In the genomic region with DNA sequence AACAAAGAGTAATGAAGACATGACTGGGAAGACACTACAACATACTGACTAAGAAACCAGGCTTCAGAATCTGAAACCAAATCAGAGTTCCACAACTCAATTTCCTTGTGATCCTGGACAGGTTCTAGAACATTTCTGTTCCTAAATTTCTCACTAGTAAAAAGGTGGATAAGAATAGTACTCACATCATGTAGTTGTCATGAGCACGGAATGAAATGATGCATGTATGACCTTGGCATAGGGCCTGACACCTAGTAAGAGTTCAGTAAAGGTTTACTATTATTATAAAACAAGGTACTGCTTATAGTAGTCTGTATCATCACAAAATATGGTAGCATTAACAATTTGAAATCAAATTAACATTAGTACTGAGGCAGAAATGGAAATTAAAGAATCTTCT, we compare ENCODE assay signal across 14 cellular contexts.
"Had no signal": no experiment of that assay in that cellular context is flagged by ENCODE, and none has a peak within 500 bp of the region (broad histone marks: within the 10 kb centered on the region; RNA-seq: fewer than 3 reads in every experiment).

No MANE protein-coding gene starts in this region.

- H3K4me3 ChIP-seq: gastroesophageal sphincter, mucosa of descending colon, right atrium auricular region, sigmoid colon, stomach had no signal

- H3K9me3 ChIP-seq: gastroesophageal sphincter, mucosa of descending colon, neutrophil, right atrium auricular region, sigmoid colon, stomach had no signal

- H3K36me3 ChIP-seq: gastroesophageal sphincter, neutrophil, right atrium auricular region, sigmoid colon, stomach had no signal

- ATAC-seq: gastroesophageal sphincter; left colon; mucosa of descending colon; naive thymus-derived CD8-positive, alpha-beta T cell had no signal

- DNase-seq: glutamatergic neuron; immature natural killer cell; left colon; mucosa of descending colon; naive thymus-derived CD8-positive, alpha-beta T cell; sigmoid colon; small intestine; stimulated activated CD4-positive, alpha-beta T cell treated with anti-CD3 and anti-CD28 coated beads, Interleukin-12 subunit alpha, Interleukin-12 subunit beta, amount 100 ng/mL, for 4 hours; stimulated activated naive CD4-positive, alpha-beta T cell; stomach; trophoblast cell had no signal

- H3K27me3 ChIP-seq: gastroesophageal sphincter, neutrophil, right atrium auricular region, sigmoid colon, stomach had no signal

- H3K27ac ChIP-seq: gastroesophageal sphincter, neutrophil, right atrium auricular region, sigmoid colon, stomach had no signal
